10 cellular contexts compared by ENCODE assay signal in the genomic region with DNA sequence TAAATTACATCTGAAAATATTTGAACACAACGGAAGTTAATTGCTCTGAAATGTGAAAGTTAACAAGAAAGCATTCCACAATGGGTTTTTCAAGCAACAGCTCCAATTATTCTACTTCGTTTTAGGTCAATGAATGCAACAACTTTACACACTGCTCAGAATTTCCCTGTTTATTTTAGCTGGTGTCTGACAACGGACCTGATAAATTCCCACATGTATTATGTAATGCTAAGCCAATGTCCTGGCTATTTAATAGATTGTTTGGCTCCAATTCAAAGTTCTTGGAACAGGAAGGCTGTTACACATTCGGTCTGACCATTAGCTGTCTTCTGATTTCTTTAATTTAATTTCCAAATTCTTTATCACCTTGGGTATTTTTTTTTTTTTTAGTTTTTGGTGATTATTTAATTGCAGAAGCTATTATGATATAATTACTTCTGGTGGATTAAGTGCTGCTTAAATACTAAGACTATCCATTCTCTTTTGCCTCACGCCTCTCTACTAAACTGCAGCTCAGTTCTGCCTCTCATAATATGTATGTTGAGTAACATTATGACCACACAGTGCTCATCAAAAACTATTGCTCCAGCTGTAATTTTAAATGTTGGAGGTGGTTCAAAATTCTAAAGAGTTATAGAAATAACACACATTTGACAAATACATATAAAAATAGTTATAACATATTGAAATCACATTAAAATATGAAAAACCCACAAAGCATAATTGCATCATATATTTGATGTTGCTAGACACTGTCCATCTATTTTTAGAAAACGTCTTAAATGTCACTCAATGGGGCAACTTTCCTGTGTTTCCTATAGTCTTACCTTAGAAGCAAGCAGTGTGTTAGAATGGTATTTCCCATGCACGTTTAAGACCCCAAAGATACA. TPM values are rescaled to one million over a fixed set of nuclear protein-coding genes. Genes with fewer than 3 reads are reported as not detected.
A peak's percentile ranks its signal among the peaks of the same experiment; 100 is the strongest.
DNase-seq lines count a peak whose midpoint lies in the region; ATAC-seq and TF ChIP-seq lines count a peak whose summit lies in the region.
"Had no signal": no experiment of that assay in that cellular context is flagged by ENCODE, and none has a peak within 500 bp of the region (broad histone marks: within the 10 kb centered on the region; RNA-seq: fewer than 3 reads in every experiment).

No MANE protein-coding gene starts in this region.

- 22 to 27% methylated on average over 7 of the region's 7 CpGs for WGBS in upper lobe of left lung, 2 donors

- TF ChIP-seq EP300 in upper lobe of left lung (IDR thresholded peaks at IDR 0.05): peak in 2 of 4 donors; percentile 34 to 37

- H3K4me3 ChIP-seq in astrocyte of the cerebellum (ENCODE audit: low read depth, low read length) (no peak overlapping the region), upper lobe of left lung (peak overlapping the region in 2 of 4 donors; percentile 14 to 21)
- H3K4me3 ChIP-seq: A549 had no signal

- peaks cover 0 to 8% (median 0%) of the 10 kb centered on the region in 4 donors for H3K36me3 ChIP-seq in upper lobe of left lung

- H3K27ac ChIP-seq in upper lobe of left lung: peak overlapping the region; percentile 63 to 84 (median 74)
- H3K27ac ChIP-seq: A549 had no signal

- no peaks in the 10 kb centered on the region for H3K27me3 ChIP-seq in upper lobe of left lung

- H3K9me3 ChIP-seq in upper lobe of left lung: no peaks in the 10 kb centered on the region
- H3K9me3 ChIP-seq: A549 had no signal

- no peak for TF ChIP-seq POLR2A in upper lobe of left lung (IDR thresholded peaks at IDR 0.05)

- no peak for TF ChIP-seq CTCF in astrocyte of the cerebellum (IDR thresholded peaks at IDR 0.05; ENCODE audit: low read depth, low read length, missing control alignments)
- no peak for TF ChIP-seq CTCF in upper lobe of left lung (IDR thresholded peaks at IDR 0.05)

- peaks cover 31 to 52% (median 41%) of the 10 kb centered on the region in 4 donors for H3K4me1 ChIP-seq in upper lobe of left lung
- H3K4me1 ChIP-seq: A549 had no signal

- ATAC-seq in upper lobe of left lung (ENCODE audit: low FRiP score in 2 of 2): peak in 1 of 2 donors; percentile 59
- no peak for ATAC-seq in HG03469 (IDR thresholded peaks at IDR 0.05; ENCODE audit: unreplicated experiment)
- ATAC-seq in GM19452 (IDR thresholded peaks at IDR 0.05; ENCODE audit: unreplicated experiment): no peak
- ATAC-seq: A549 had no signal

- DNase-seq in NCI-H748 (lab: John Stamatoyannopoulos, UW; ENCODE audit: unreplicated experiment): peak; percentile 18
- DNase-seq in NCI-H748 treated with DMSO at 0.1 percent for 48 hours (lab: John Stamatoyannopoulos, UW): no peak
- peak; percentile 70 for DNase-seq in astrocyte of the cerebellum (ENCODE audit: low read depth)
- peak; percentile 59 for DNase-seq in kidney tubule cell (ENCODE audit: low spot score)
- DNase-seq in upper lobe of left lung: no peak
- DNase-seq in GM19240 (ENCODE audit: insufficient read length, low spot score): no peak
- DNase-seq: activated CD4-positive, alpha-beta T cell treated with anti-CD3 and anti-CD28 coated beads for 1 hour had no signal

- in situ Hi-C loops in astrocyte of the cerebellum (cut with HindIII; ENCODE audit: low sequenced_read_pairs): no loop called here

RNA-seq across cellular contexts. Expression of a gene that starts 57.8 kb away (rescaled TPM):
- 10 to 100 TPM; 20.5 to 46.2 (median 35.8) TPM for total RNA-seq in upper lobe of left lung

Comparison
In these comparisons a context has a peak if more than half of its experiments do, and no peak if none do; other contexts are left out.
1. DNase-seq: peak in NCI-H748 (single experiment), astrocyte of the cerebellum (single experiment) and kidney tubule cell (single experiment); none in NCI-H748 treated with DMSO at 0.1 percent for 48 hours (single experiment), upper lobe of left lung (0 of 2) and GM19240 (single experiment).